In genomic region chr11:16881766-16882165, GRCh38 we compare ENCODE assay signal across 18 cellular contexts.
DNase-seq lines count a peak whose midpoint lies in the region; ATAC-seq, FAIRE-seq and TF ChIP-seq lines count a peak whose summit lies in the region.
"Had no signal": no experiment of that assay in that cellular context is flagged by ENCODE, and none has a peak within 500 bp of the region (broad histone marks: within the 10 kb centered on the region; RNA-seq: fewer than 3 reads in every experiment).

No MANE protein-coding gene starts in this region.

- POLR2A ChIA-PET in K562 (lab: Yijun Ruan, JAX): no interaction called here

- TF ChIP-seq RAD21 in K562 (CRISPR knock-in tag; conservative IDR thresholded peaks at IDR 0.05 in 1 of 2, IDR thresholded peaks at IDR 0.05 in 1 of 2): no peak

- H3K4me2 ChIP-seq in K562 (ENCODE audit: insufficient read depth, low read length) (no peak overlapping the region), smooth muscle cell (no peak overlapping the region)
- H3K4me2 ChIP-seq: BLaER1 had no signal

- intact Hi-C loops in K562 (cut with micrococcal nuclease): no loop called here

- no TSS peak for BruUV-seq in K562 (replicated peaks; lab: Mats Ljungman, UMichigan)

- H2AFZ ChIP-seq in K562 (ENCODE audit: low read depth, low read length) (peak overlapping the region; percentile 3; the same call in 1 of the 2 replicates), smooth muscle cell (ENCODE audit: low read depth) (no peak overlapping the region)
- H2AFZ ChIP-seq: parathyroid adenoma had no signal

- peaks cover 18% of the 10 kb centered on the region for H3F3A ChIP-seq in smooth muscle cell (ENCODE audit: low read depth)

- no peaks in the 10 kb centered on the region for H3K9me1 ChIP-seq in K562 (ENCODE audit: control insufficient read depth, insufficient read depth, low read length)

- TF ChIP-seq POLR2A in K562 (conservative IDR thresholded peaks at IDR 0.05) (no peak), upper lobe of left lung (IDR thresholded peaks at IDR 0.05) (no peak)

- no peak overlapping the region for H3K4me3 Mint-ChIP-seq in endodermal cell
- H3K4me3 Mint-ChIP-seq: activated CD8-positive, alpha-beta T cell treated with anti-CD3 and anti-CD28 coated beads, Interleukin-2, amount 10 ng/mL, durations not matched to agents 7 days and 5 days; central memory CD8-positive, alpha-beta T cell; stimulated activated memory B cell treated with anti-CD40 and anti-IgM and Interleukin-4, amounts not matched to agents 10 μg/mL and 1 μg/mL and 100 μg/mL, for 72 hours had no signal

- TF ChIP-seq CTCF in K562 (IDR thresholded peaks at IDR 0.05 in 2 of 3, conservative IDR thresholded peaks at IDR 0.05 in 1 of 3; ENCODE audit: insufficient read depth in 2 of 3, low read depth in 1 of 3, low read length in 3 of 3) (no peak; a peak in 1 of 6 replicates), smooth muscle cell (IDR thresholded peaks at IDR 0.05; ENCODE audit: borderline replicate concordance, insufficient read depth, poor library complexity, severe bottlenecking) (no peak), upper lobe of left lung (IDR thresholded peaks at IDR 0.05) (no peak), endodermal cell (conservative IDR thresholded peaks at IDR 0.05) (no peak)

- ATAC-seq in HG02870 (IDR thresholded peaks at IDR 0.05; ENCODE audit: unreplicated experiment) (peak; percentile 66), K562 (no peak), GM18858 (IDR thresholded peaks at IDR 0.05; ENCODE audit: unreplicated experiment) (no peak), upper lobe of left lung (ENCODE audit: low FRiP score in 2 of 2) (no peak)
- ATAC-seq: activated CD8-positive, alpha-beta T cell treated with anti-CD3 and anti-CD28 coated beads, Interleukin-2, amount 10 ng/mL, durations not matched to agents 7 days and 5 days; stimulated activated memory B cell treated with anti-CD40 and anti-IgM and Interleukin-4, amounts not matched to agents 10 μg/mL and 1 μg/mL and 100 μg/mL, for 72 hours had no signal

- H3K27me3 ChIP-seq in K562 (ENCODE audit: control insufficient read depth in 2 of 2, insufficient read depth in 2 of 2, low read length in 2 of 2): peaks cover 15 to 28% of the 10 kb centered on the region in 2 experiments
- no peaks in the 10 kb centered on the region for H3K27me3 ChIP-seq in smooth muscle cell (ENCODE audit: low read depth)
- H3K27me3 ChIP-seq in upper lobe of left lung: no peaks in the 10 kb centered on the region
- H3K27me3 ChIP-seq in endodermal cell (ENCODE audit: control insufficient read depth, insufficient read depth, low read length, poor library complexity, severe bottlenecking): no peaks in the 10 kb centered on the region
- H3K27me3 ChIP-seq: BLaER1, upper lobe of right lung had no signal

- no peak overlapping the region for H3K27ac ChIP-seq in K562 (ENCODE audit: extremely low read depth, low read depth, low read length)
- H3K27ac ChIP-seq in smooth muscle cell (ENCODE audit: low read depth): peak overlapping the region; percentile 27
- no peak overlapping the region for H3K27ac ChIP-seq in upper lobe of left lung
- H3K27ac ChIP-seq in endodermal cell (ENCODE audit: low read depth, low read length): no peak overlapping the region
- H3K27ac ChIP-seq: 22Rv1, BLaER1, parathyroid adenoma, RWPE1, upper lobe of right lung had no signal

- H3K9me3 Mint-ChIP-seq in endodermal cell: peaks cover 3% of the 10 kb centered on the region
- H3K9me3 Mint-ChIP-seq: central memory CD8-positive, alpha-beta T cell; stimulated activated memory B cell treated with anti-CD40 and anti-IgM and Interleukin-4, amounts not matched to agents 10 μg/mL and 1 μg/mL and 100 μg/mL, for 72 hours had no signal

- no peaks in the 10 kb centered on the region for H3K36me3 Mint-ChIP-seq in endodermal cell (ENCODE audit: low read depth)

- no peaks in the 10 kb centered on the region for H3K9me3 ChIP-seq in K562 (replicated peaks; ENCODE audit: control insufficient read depth, insufficient read depth, low read depth, low read length)
- no peaks in the 10 kb centered on the region for H3K9me3 ChIP-seq in smooth muscle cell (replicated peaks; ENCODE audit: low read depth)
- H3K9me3 ChIP-seq in upper lobe of left lung: no peaks in the 10 kb centered on the region
- H3K9me3 ChIP-seq in endodermal cell (ENCODE audit: control insufficient read depth, low read length): no peaks in the 10 kb centered on the region
- H3K9me3 ChIP-seq: BLaER1, upper lobe of right lung had no signal

- no peaks in the 10 kb centered on the region for H3K36me3 ChIP-seq in K562 (ENCODE audit: control insufficient read depth, insufficient read depth, low read length)
- no peaks in the 10 kb centered on the region for H3K36me3 ChIP-seq in smooth muscle cell (ENCODE audit: low read depth)
- no peaks in the 10 kb centered on the region for H3K36me3 ChIP-seq in upper lobe of left lung
- H3K36me3 ChIP-seq in endodermal cell (ENCODE audit: control insufficient read depth, insufficient read depth, low read length): no peaks in the 10 kb centered on the region
- H3K36me3 ChIP-seq: BLaER1, upper lobe of right lung had no signal

- 6% methylated on average over 3 of the region's 3 CpGs for WGBS in K562 (ENCODE audit: insufficient coverage, low coverage, missing lambda C conversion rate)
- WGBS in smooth muscle cell (ENCODE audit: low lambda C conversion rate): 82% methylated on average over 3 of the region's 3 CpGs
- WGBS in upper lobe of left lung, 2 donors: 58 to 84% methylated on average over 3 of the region's 3 CpGs
- WGBS in endodermal cell (ENCODE audit: insufficient coverage in 1 of 2, insufficient read length in 1 of 2), 2 experiments: 79 to 84% methylated on average over 3 of the region's 3 CpGs

- no peak overlapping the region for H3K27ac Mint-ChIP-seq in endodermal cell
- H3K27ac Mint-ChIP-seq: activated CD8-positive, alpha-beta T cell treated with anti-CD3 and anti-CD28 coated beads, Interleukin-2, amount 10 ng/mL, durations not matched to agents 7 days and 5 days; stimulated activated memory B cell treated with anti-CD40 and anti-IgM and Interleukin-4, amounts not matched to agents 10 μg/mL and 1 μg/mL and 100 μg/mL, for 72 hours had no signal

- peak; percentile 36 for DNase-seq in NCI-H2107 treated with DMSO at 0.1 percent for 48 hours (lab: John Stamatoyannopoulos, UW; ENCODE audit: unreplicated experiment)
- DNase-seq in NCI-H2107 (lab: John Stamatoyannopoulos, UW): no peak
- no peak for DNase-seq in K562 (ENCODE audit: extremely low read depth in 1 of 4, low spot score in 3 of 4)
- DNase-seq in smooth muscle cell (lab: John Stamatoyannopoulos, UW; ENCODE audit: unreplicated experiment): no peak
- no peak for DNase-seq in upper lobe of left lung
- no peak for DNase-seq in endodermal cell
- DNase-seq: activated CD8-positive, alpha-beta T cell treated with anti-CD3 and anti-CD28 coated beads, Interleukin-2, amount 10 ng/mL, durations not matched to agents 7 days and 5 days; NK-92 treated with Interleukin-12 subunit alpha and Interleukin-12 subunit beta, amount 100 ng/mL, for 24 hours; SW 1271 had no signal

- H3K4me3 ChIP-seq in K562 (no peak overlapping the region), smooth muscle cell (no peak overlapping the region), upper lobe of left lung (no peak overlapping the region), endodermal cell (ENCODE audit: low read length) (no peak overlapping the region)
- H3K4me3 ChIP-seq: BLaER1, upper lobe of right lung had no signal

- H3K4me1 ChIP-seq in K562 (replicated peaks in 1 of 2; ENCODE audit: control insufficient read depth in 2 of 2, insufficient read depth in 2 of 2, low read length in 2 of 2) (peaks cover 0 to 6% of the 10 kb centered on the region in 2 experiments; a peak in 2 of 5 replicates), smooth muscle cell (ENCODE audit: low read depth) (peaks cover 25% of the 10 kb centered on the region), upper lobe of left lung (peaks cover 0 to 34% (median 29%) of the 10 kb centered on the region in 4 donors), endodermal cell (ENCODE audit: control insufficient read depth, insufficient read depth, low read length) (peaks cover 39% of the 10 kb centered on the region)
- H3K4me1 ChIP-seq: BLaER1 had no signal

- peaks cover 69% of the 10 kb centered on the region for H3K4me1 Mint-ChIP-seq in endodermal cell
- H3K4me1 Mint-ChIP-seq: central memory CD8-positive, alpha-beta T cell; stimulated activated memory B cell treated with anti-CD40 and anti-IgM and Interleukin-4, amounts not matched to agents 10 μg/mL and 1 μg/mL and 100 μg/mL, for 72 hours had no signal

- in situ Hi-C loops in K562 (cut with MboI): no loop called here

- no peaks in the 10 kb centered on the region for H3K79me2 ChIP-seq in K562 (ENCODE audit: control insufficient read depth, insufficient read depth, low read length)
- H3K79me2 ChIP-seq in smooth muscle cell (ENCODE audit: low read depth): no peaks in the 10 kb centered on the region

- no peaks in the 10 kb centered on the region for H3K27me3 Mint-ChIP-seq in endodermal cell (ENCODE audit: insufficient read depth)
- H3K27me3 Mint-ChIP-seq: stimulated activated memory B cell treated with anti-CD40 and anti-IgM and Interleukin-4, amounts not matched to agents 10 μg/mL and 1 μg/mL and 100 μg/mL, for 72 hours had no signal

- no peak overlapping the region for H3K9ac ChIP-seq in K562 (ENCODE audit: insufficient read depth in 1 of 2, low read depth in 2 of 2, low read length in 2 of 2)
- no peak overlapping the region for H3K9ac ChIP-seq in smooth muscle cell (ENCODE audit: low read depth)
- H3K9ac ChIP-seq in endodermal cell (ENCODE audit: extremely low read depth, low read length, poor library complexity, severe bottlenecking): no peak overlapping the region
- H3K9ac ChIP-seq: BLaER1, parathyroid adenoma had no signal

- CTCF ChIA-PET in K562 (lab: Yijun Ruan, JAX; ENCODE audit: low intra/inter-chr PET ratio): no interaction called here

- no peak for FAIRE-seq in K562 (lab: Jason Lieb, UNC)

- no peak for TF ChIP-seq EP300 in K562 (IDR thresholded peaks at IDR 0.05; ENCODE audit: low read length)
- no peak for TF ChIP-seq EP300 in upper lobe of left lung (IDR thresholded peaks at IDR 0.05)

- H4K20me1 ChIP-seq in K562 (replicated peaks; ENCODE audit: control insufficient read depth, insufficient read depth, low read length) (no peaks in the 10 kb centered on the region), smooth muscle cell (ENCODE audit: low read depth) (no peaks in the 10 kb centered on the region)
- H4K20me1 ChIP-seq: BLaER1 had no signal

TF ChIP-seq in K562, 482 proteins besides CTCF, POLR2A, EP300 and RAD21 (continues in another document):
- TF ChIP-seq ZNF175 (CRISPR knock-in tag; IDR thresholded peaks at IDR 0.05; ENCODE audit: low read depth) (no peak), HNRNPK (IDR thresholded peaks at IDR 0.05; ENCODE audit: low read depth, low read length, poor library complexity, severe bottlenecking) (no peak), MCM5 (IDR thresholded peaks at IDR 0.05; ENCODE audit: low read depth) (no peak), PYGO2 (tag; IDR thresholded peaks at IDR 0.05) (no peak)
